Comparison of ENCODE assay signal across 16 cellular contexts in the genomic region with DNA sequence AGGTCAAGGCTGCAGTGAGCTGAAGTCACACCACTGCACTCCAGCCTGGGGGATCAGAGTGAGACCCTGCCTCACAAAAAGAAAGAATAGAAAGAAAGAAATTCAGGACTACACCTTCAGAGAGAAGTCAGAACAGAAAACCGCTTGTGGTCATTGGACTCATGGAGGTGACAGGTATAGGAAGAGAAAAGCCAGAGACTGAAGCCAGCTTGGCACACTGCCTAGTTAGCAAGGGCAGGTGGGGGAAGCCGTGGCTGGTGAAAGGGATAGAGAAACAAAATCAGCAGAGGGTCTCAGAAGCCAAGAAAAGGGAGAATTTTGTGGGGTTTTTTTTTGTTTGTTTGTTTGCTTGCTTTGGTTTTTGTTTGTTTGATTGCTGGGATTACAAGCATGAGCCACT. TPM values are rescaled to one million over a fixed set of nuclear protein-coding genes. Genes with fewer than 3 reads are reported as not detected.
"Had no signal": no experiment of that assay in that cellular context is flagged by ENCODE, and none has a peak within 500 bp of the region (broad histone marks: within the 10 kb centered on the region; RNA-seq: fewer than 3 reads in every experiment).

No MANE protein-coding gene starts in this region.

- H3K9me3 ChIP-seq: heart left ventricle, thyroid gland had no signal

- H3K27me3 ChIP-seq: thyroid gland had no signal

- H3K4me1 Mint-ChIP-seq: activated B cell treated with CpG ODN at 0.5 μM for 24 hours had no signal

- H3K27ac Mint-ChIP-seq: activated B cell treated with CpG ODN at 0.5 μM for 24 hours; activated CD4-positive, alpha-beta T cell treated with anti-CD3 and anti-CD28 coated beads, Interleukin-2, amount 10 ng/mL, durations not matched to agents 24 days and 14 days; progenitor cell of endocrine pancreas had no signal

- ATAC-seq: heart left ventricle; natural killer cell treated with Interleukin-12 subunit alpha and Interleukin-12 subunit beta and Interleukin-15 and Interleukin-18, amount 100 ng/mL, for 72 hours; right cardiac atrium had no signal

- H3K9me3 Mint-ChIP-seq: activated B cell treated with CpG ODN at 0.5 μM for 24 hours; activated CD4-positive, alpha-beta T cell treated with anti-CD3 and anti-CD28 coated beads, Interleukin-2, amount 10 ng/mL, durations not matched to agents 24 days and 14 days; natural killer cell treated with Interleukin-12 subunit alpha and Interleukin-12 subunit beta and Interleukin-15 and Interleukin-18, amount 100 ng/mL, for 72 hours had no signal

- H3K36me3 Mint-ChIP-seq: natural killer cell treated with Interleukin-12 subunit alpha and Interleukin-12 subunit beta and Interleukin-15 and Interleukin-18, amount 100 ng/mL, for 72 hours had no signal

- H3K36me3 ChIP-seq: heart left ventricle, thyroid gland had no signal

- H3K4me1 ChIP-seq: heart left ventricle, thyroid gland had no signal

- DNase-seq: activated B cell treated with CpG ODN at 0.5 μM for 24 hours; activated CD4-positive, alpha-beta T cell treated with anti-CD3 and anti-CD28 coated beads, Interleukin-2, amount 10 ng/mL, durations not matched to agents 24 days and 14 days; activated naive CD4-positive, alpha-beta T cell treated with anti-CD3 and anti-CD28 coated beads, Interleukin-2, amount 50 U/mL, for 16 hours; activated T-cell treated with anti-CD3 and anti-CD28 coated beads for 4 hours; central memory CD4-positive, alpha-beta T cell; cortex of kidney; effector CD8-positive, alpha-beta T cell; foreskin melanocyte; heart left ventricle; mammary epithelial cell; occipital lobe; right cardiac atrium; small intestine; thyroid gland had no signal

- H3K4me3 ChIP-seq: heart left ventricle, thyroid gland had no signal

- H3K27me3 Mint-ChIP-seq: natural killer cell treated with Interleukin-12 subunit alpha and Interleukin-12 subunit beta and Interleukin-15 and Interleukin-18, amount 100 ng/mL, for 72 hours had no signal

- H3K27ac ChIP-seq: heart left ventricle, thyroid gland had no signal

- H3K4me3 Mint-ChIP-seq: activated B cell treated with CpG ODN at 0.5 μM for 24 hours; activated CD4-positive, alpha-beta T cell treated with anti-CD3 and anti-CD28 coated beads, Interleukin-2, amount 10 ng/mL, durations not matched to agents 24 days and 14 days; natural killer cell treated with Interleukin-12 subunit alpha and Interleukin-12 subunit beta and Interleukin-15 and Interleukin-18, amount 100 ng/mL, for 72 hours had no signal

RNA-seq across cellular contexts. Expression of a gene that starts 32.9 kb away (rescaled TPM):
- total RNA-seq: mammary epithelial cell had no signal
